ENCODE assay signal across 9 cellular contexts in genomic region chr5:74579215-74579614, GRCh38.
DNase-seq lines count a peak whose midpoint lies in the region; ATAC-seq, FAIRE-seq and TF ChIP-seq lines count a peak whose summit lies in the region.
"Had no signal": no experiment of that assay in that cellular context is flagged by ENCODE, and none has a peak within 500 bp of the region (broad histone marks: within the 10 kb centered on the region; RNA-seq: fewer than 3 reads in every experiment).

No MANE protein-coding gene starts in this region.

- H2AFZ ChIP-seq in HepG2 (ENCODE audit: low read length) = no peak overlapping the region

- TF ChIP-seq CTCF in HepG2 (CRISPR knock-in tag; IDR thresholded peaks at IDR 0.05) (no peak), right lobe of liver (IDR thresholded peaks at IDR 0.05) (no peak), chondrocyte (IDR thresholded peaks at IDR 0.05) (no peak)

- H4K20me1 ChIP-seq in HepG2 (ENCODE audit: insufficient read depth, low read length) = no peaks in the 10 kb centered on the region

- ATAC-seq in HepG2 = no peak
- no peak for ATAC-seq in right lobe of liver
- peak; percentile 88 for ATAC-seq in activated T-cell treated with anti-CD3 and anti-CD28 coated beads, Interleukin-2, amount 50 U/mL, for 72 hours (replicated peaks in 1 of 2)

- peak overlapping the region; percentile 58 to 84 for H3K4me3 Mint-ChIP-seq in activated T-cell treated with anti-CD3 and anti-CD28 coated beads, Interleukin-2, amount 50 U/mL, for 72 hours
- no peak overlapping the region for H3K4me3 Mint-ChIP-seq in chondrocyte (ENCODE audit: unreplicated experiment)

- POLR2A ChIA-PET in HepG2 (lab: Yijun Ruan, JAX) = no interaction called here

- no peak for FAIRE-seq in HepG2 (lab: Jason Lieb, UNC)

- H3K4me3 ChIP-seq in HepG2 (replicated peaks in 1 of 3; ENCODE audit: insufficient read depth in 1 of 3, low read depth in 2 of 3, low read length in 3 of 3) = no peak overlapping the region
- H3K4me3 ChIP-seq in right lobe of liver = no peak overlapping the region

- H3K27me3 ChIP-seq in HepG2 (ENCODE audit: control insufficient read depth in 1 of 2, insufficient read depth in 2 of 2, low read length in 2 of 2) = no peaks in the 10 kb centered on the region
- H3K27me3 ChIP-seq in right lobe of liver = no peaks in the 10 kb centered on the region

- H3K4me2 ChIP-seq in HepG2 (ENCODE audit: low read depth, low read length) = no peak overlapping the region

- CTCF ChIA-PET in HepG2 (lab: Yijun Ruan, JAX; ENCODE audit: low intra/inter-chr PET ratio, low total read pairs) = no interaction called here

- no TSS peak for BruUV-seq in HepG2 (replicated peaks; lab: Mats Ljungman, UMichigan)

- no peak for TF ChIP-seq RAD21 in HepG2 (CRISPR knock-in tag; IDR thresholded peaks at IDR 0.05)

- no peaks in the 10 kb centered on the region for H3K79me2 ChIP-seq in HepG2 (ENCODE audit: insufficient read depth, low read length)

- H3K4me1 ChIP-seq in HepG2 (ENCODE audit: insufficient read depth, low read length) (peaks cover 89% of the 10 kb centered on the region), right lobe of liver (peaks cover 0 to 43% (median 10%) of the 10 kb centered on the region in 4 donors)

- H3K27ac ChIP-seq in HepG2 (ENCODE audit: extremely low read length, insufficient read depth, low read length) (peak overlapping the region; percentile 99), right lobe of liver (no peak overlapping the region)

- no peaks in the 10 kb centered on the region for H3K9me3 Mint-ChIP-seq in activated T-cell treated with anti-CD3 and anti-CD28 coated beads, Interleukin-2, amount 50 U/mL, for 72 hours
- H3K9me3 Mint-ChIP-seq in chondrocyte (ENCODE audit: low read depth) = no peaks in the 10 kb centered on the region
- H3K9me3 Mint-ChIP-seq: naive B cell had no signal

- H3K36me3 Mint-ChIP-seq in activated T-cell treated with anti-CD3 and anti-CD28 coated beads, Interleukin-2, amount 50 U/mL, for 72 hours (ENCODE audit: insufficient read depth in 2 of 2) = peaks cover 0 to 5% of the 10 kb centered on the region in 2 donors
- H3K36me3 Mint-ChIP-seq in chondrocyte (ENCODE audit: low read depth) = no peaks in the 10 kb centered on the region
- H3K36me3 Mint-ChIP-seq: naive B cell had no signal

- peak overlapping the region; percentile 40 for H3K27ac Mint-ChIP-seq in activated T-cell treated with anti-CD3 and anti-CD28 coated beads, Interleukin-2, amount 50 U/mL, for 72 hours
- no peak overlapping the region for H3K27ac Mint-ChIP-seq in chondrocyte (ENCODE audit: unreplicated experiment)

- TF ChIP-seq POLR2A in HepG2 (IDR thresholded peaks at IDR 0.05; ENCODE audit: insufficient read depth in 1 of 2, low read depth in 2 of 2, low read length in 2 of 2) (no peak), right lobe of liver (IDR thresholded peaks at IDR 0.05) (no peak)

- H3K4me1 Mint-ChIP-seq in activated T-cell treated with anti-CD3 and anti-CD28 coated beads, Interleukin-2, amount 50 U/mL, for 72 hours (ENCODE audit: low read depth) = peaks cover 48% of the 10 kb centered on the region
- peaks cover 18% of the 10 kb centered on the region for H3K4me1 Mint-ChIP-seq in chondrocyte (ENCODE audit: low read depth)

- in situ Hi-C loops in HepG2 (cut with HindIII; ENCODE audit: extremely low pct_ligation_motif_present, low pct_unique_long_range_greater_than_20kb) = no loop called here

- no peak overlapping the region for H3K9ac ChIP-seq in HepG2 (ENCODE audit: insufficient read depth, low read depth, low read length)

- DNase-seq in HepG2 (ENCODE audit: low spot score) (no peak), right lobe of liver (no peak), M059J (ENCODE audit: low read depth) (peak; percentile 94), chondrocyte (ENCODE audit: low spot score) (no peak), superior temporal gyrus (ENCODE audit: extremely low spot score) (no peak), GDM1 (lab: John Stamatoyannopoulos, UW) (no peak)
- peak; percentile 81 to 83 for DNase-seq in activated T-cell treated with anti-CD3 and anti-CD28 coated beads, Interleukin-2, amount 50 U/mL, for 72 hours
- DNase-seq in stimulated activated CD4-positive, alpha-beta T cell treated with anti-CD3 and anti-CD28 coated beads, Interleukin-2, amount 100 ng/mL, for 48 hours = peak; percentile 53
- DNase-seq: naive B cell had no signal

- H3K9me3 ChIP-seq in HepG2 (ENCODE audit: low read length) (no peaks in the 10 kb centered on the region), right lobe of liver (no peaks in the 10 kb centered on the region)

- 96% methylated on average over 9 of the region's 9 CpGs for WGBS in HepG2 (ENCODE audit: low lambda C conversion rate)
- WGBS in right lobe of liver (ENCODE audit: insufficient coverage, low coverage, low lambda C conversion rate, missing lambda C conversion rate) = 77% methylated on average over 7 of the region's 9 CpGs

- peaks cover 8% of the 10 kb centered on the region for H3K27me3 Mint-ChIP-seq in activated T-cell treated with anti-CD3 and anti-CD28 coated beads, Interleukin-2, amount 50 U/mL, for 72 hours (ENCODE audit: low read depth)
- no peaks in the 10 kb centered on the region for H3K27me3 Mint-ChIP-seq in chondrocyte (ENCODE audit: low read depth)

- intact Hi-C loops in HepG2 (cut with micrococcal nuclease; ENCODE audit: unreplicated experiment) (no loop called here), right lobe of liver (cut with DNase I) (no loop called here)

- TF ChIP-seq EP300 in HepG2 (IDR thresholded peaks at IDR 0.05; ENCODE audit: low read depth in 2 of 2, low read length in 2 of 2) = no peak
- no peak for TF ChIP-seq EP300 in HepG2 (CRISPR knock-in tag; IDR thresholded peaks at IDR 0.05; ENCODE audit: borderline replicate concordance)

- H3K36me3 ChIP-seq in HepG2 (replicated peaks in 1 of 2; ENCODE audit: control insufficient read depth in 1 of 2, insufficient read depth in 2 of 2, low read length in 2 of 2) (no peaks in the 10 kb centered on the region), right lobe of liver (no peaks in the 10 kb centered on the region)

TF ChIP-seq in HepG2, 621 proteins besides CTCF, POLR2A, EP300 and RAD21:
- 0 out of 2 replicates have a peak, but pooled peaks have one; percentile 12 for TF ChIP-seq ZNF687 (CRISPR knock-in tag; IDR thresholded peaks at IDR 0.05)
- TF ChIP-seq KLF15 (CRISPR knock-in tag; IDR thresholded peaks at IDR 0.05; ENCODE audit: borderline replicate concordance) = no peak
- no peak for TF ChIP-seq TEAD2 (CRISPR knock-in tag; IDR thresholded peaks at IDR 0.05)

Comparison
In these comparisons a context has a peak if more than half of its experiments do, and no peak if none do; other contexts are left out.
1. ATAC-seq: peak in activated T-cell treated with anti-CD3 and anti-CD28 coated beads, Interleukin-2, amount 50 U/mL, for 72 hours (2 of 2); none in HepG2 (single experiment) and right lobe of liver (0 of 4).
2. DNase-seq: peak in M059J (single experiment), activated T-cell treated with anti-CD3 and anti-CD28 coated beads, Interleukin-2, amount 50 U/mL, for 72 hours (2 of 2) and stimulated activated CD4-positive, alpha-beta T cell treated with anti-CD3 and anti-CD28 coated beads, Interleukin-2, amount 100 ng/mL, for 48 hours (2 of 2); none in HepG2 (single experiment), right lobe of liver (0 of 3), chondrocyte (single experiment), superior temporal gyrus (single experiment) and GDM1 (single experiment).